ENCODE assay signal across 15 cellular contexts in genomic region chr1:179194068-179194537, GRCh38. TPM values are rescaled to one million over a fixed set of nuclear protein-coding genes. Genes with fewer than 3 reads are reported as not detected.
DNase-seq lines count a peak whose midpoint lies in the region; ATAC-seq, FAIRE-seq and TF ChIP-seq lines count a peak whose summit lies in the region.
"Had no signal": no experiment of that assay in that cellular context is flagged by ENCODE, and none has a peak within 500 bp of the region (broad histone marks: within the 10 kb centered on the region; RNA-seq: fewer than 3 reads in every experiment).

No MANE protein-coding gene starts in this region.

- no peaks in the 10 kb centered on the region for H3K9me3 Mint-ChIP-seq in CD14-positive monocyte
- peaks cover 4% of the 10 kb centered on the region for H3K9me3 Mint-ChIP-seq in mesothelial cell of epicardium
- H3K9me3 Mint-ChIP-seq: CD4-positive, alpha-beta memory T cell had no signal

- H3K27me3 Mint-ChIP-seq in CD14-positive monocyte (ENCODE audit: low read depth in 3 of 3) (no peaks in the 10 kb centered on the region), mesothelial cell of epicardium (ENCODE audit: low read depth) (no peaks in the 10 kb centered on the region)
- H3K27me3 Mint-ChIP-seq: CD4-positive, alpha-beta memory T cell had no signal

- no peaks in the 10 kb centered on the region for H3K36me3 ChIP-seq in heart left ventricle

- peaks cover 0 to 28% (median 2%) of the 10 kb centered on the region in 12 donors for H3K4me1 ChIP-seq in heart left ventricle

- 64 to 76% (median 70%) methylated on average over 2 of the region's 2 CpGs for WGBS in heart left ventricle, 4 donors

- no peak for ATAC-seq in heart left ventricle
- ATAC-seq in HG02970 (IDR thresholded peaks at IDR 0.05; ENCODE audit: low FRiP score, unreplicated experiment) = no peak

- H3K4me1 Mint-ChIP-seq in CD14-positive monocyte (peaks cover 25% of the 10 kb centered on the region), mesothelial cell of epicardium (peaks cover 11% of the 10 kb centered on the region)

- H3K9me3 ChIP-seq in heart left ventricle = no peaks in the 10 kb centered on the region
- H3K9me3 ChIP-seq: SJCRH30 had no signal

- no peak overlapping the region for H3K27ac ChIP-seq in heart left ventricle
- H3K27ac ChIP-seq: SJCRH30 had no signal

- peaks cover 2 to 7% of the 10 kb centered on the region in 2 donors for H3K36me3 Mint-ChIP-seq in CD14-positive monocyte
- H3K36me3 Mint-ChIP-seq in mesothelial cell of epicardium = peaks cover 3% of the 10 kb centered on the region

- H3K27me3 ChIP-seq in heart left ventricle = no peaks in the 10 kb centered on the region
- H3K27me3 ChIP-seq: SJCRH30 had no signal

- H3K4me3 Mint-ChIP-seq in CD14-positive monocyte = no peak overlapping the region
- no peak overlapping the region for H3K4me3 Mint-ChIP-seq in mesothelial cell of epicardium
- H3K4me3 Mint-ChIP-seq: CD4-positive, alpha-beta memory T cell had no signal

- FAIRE-seq in GM18507 (lab: Jason Lieb, UNC) (peak; percentile 9), TTC549 (lab: Jason Lieb, UNC) (peak; percentile 94)
- FAIRE-seq: GM12878 had no signal

- intact Hi-C loops in CD14-positive monocyte (cut with micrococcal nuclease) (loop anchor here (5.0 to 10.0 kb wide), 2 partner anchors 69 to 72 kb away; no protein-coding TSS in a partner anchor), heart left ventricle (cut with DNase I) (loop anchor here (2.0 to 5.0 kb wide), 4 partner anchors 67 to 115 kb away; partner anchors contain the start of gene TOR3A (in 4 of the 10))

- DNase-seq in CD14-positive monocyte (ENCODE audit: low spot score) = no peak
- DNase-seq in GM18507 (ENCODE audit: extremely low spot score, insufficient read length, low read depth) = no peak
- no peak for DNase-seq in mesothelial cell of epicardium (ENCODE audit: low spot score in 2 of 2, unreplicated experiment in 2 of 2)
- DNase-seq in heart left ventricle = no peak
- no peak for DNase-seq in cerebellar nuclear complex (lab: John Stamatoyannopoulos, UW)
- no peak for DNase-seq in 8988T
- DNase-seq: DND-41, GDM1, NCI-H1105, NCI-H2171 had no signal

- H3K4me3 ChIP-seq in heart left ventricle = no peak overlapping the region
- H3K4me3 ChIP-seq: GM12878, SJCRH30 had no signal

- TF ChIP-seq CTCF in CD14-positive monocyte (IDR thresholded peaks at IDR 0.05) (peak; percentile 34), mesothelial cell of epicardium (IDR thresholded peaks at IDR 0.05; ENCODE audit: unreplicated experiment) (peak; percentile 29), heart left ventricle (IDR thresholded peaks at IDR 0.05) (no peak)

- peak overlapping the region in 1 of 7 donors; percentile 18 for H3K27ac Mint-ChIP-seq in CD14-positive monocyte
- H3K27ac Mint-ChIP-seq in mesothelial cell of epicardium = no peak overlapping the region

- TF ChIP-seq POLR2A in heart left ventricle (IDR thresholded peaks at IDR 0.05) = no peak

RNA-seq across cellular contexts. Expression of gene ABL2, which starts 35.4 kb away (rescaled TPM):
- polyA plus RNA-seq in CD14-positive monocyte (1 to 10 TPM in 1 of 2 donors, under 1 TPM in 1; 0.20 to 1.4 TPM), heart left ventricle (1 to 10 TPM; 2.5 to 6.6 TPM)
- total RNA-seq in mesothelial cell of epicardium (22.5 to 23.7 TPM (median 22.7 TPM) in 3 replicates), heart left ventricle (10 to 100 TPM in 6 of 9 donors, 1 to 10 TPM in 3; 7.0 to 22.0 (median 10.5) TPM)

Comparison
In these comparisons a context has a peak if more than half of its experiments do, and no peak if none do; other contexts are left out.
1. CTCF ChIP-seq: peak in CD14-positive monocyte (single experiment) and mesothelial cell of epicardium (single experiment); none in heart left ventricle (0 of 12).